Comparison of ENCODE assay signal across 1 cellular context in the genomic region with DNA sequence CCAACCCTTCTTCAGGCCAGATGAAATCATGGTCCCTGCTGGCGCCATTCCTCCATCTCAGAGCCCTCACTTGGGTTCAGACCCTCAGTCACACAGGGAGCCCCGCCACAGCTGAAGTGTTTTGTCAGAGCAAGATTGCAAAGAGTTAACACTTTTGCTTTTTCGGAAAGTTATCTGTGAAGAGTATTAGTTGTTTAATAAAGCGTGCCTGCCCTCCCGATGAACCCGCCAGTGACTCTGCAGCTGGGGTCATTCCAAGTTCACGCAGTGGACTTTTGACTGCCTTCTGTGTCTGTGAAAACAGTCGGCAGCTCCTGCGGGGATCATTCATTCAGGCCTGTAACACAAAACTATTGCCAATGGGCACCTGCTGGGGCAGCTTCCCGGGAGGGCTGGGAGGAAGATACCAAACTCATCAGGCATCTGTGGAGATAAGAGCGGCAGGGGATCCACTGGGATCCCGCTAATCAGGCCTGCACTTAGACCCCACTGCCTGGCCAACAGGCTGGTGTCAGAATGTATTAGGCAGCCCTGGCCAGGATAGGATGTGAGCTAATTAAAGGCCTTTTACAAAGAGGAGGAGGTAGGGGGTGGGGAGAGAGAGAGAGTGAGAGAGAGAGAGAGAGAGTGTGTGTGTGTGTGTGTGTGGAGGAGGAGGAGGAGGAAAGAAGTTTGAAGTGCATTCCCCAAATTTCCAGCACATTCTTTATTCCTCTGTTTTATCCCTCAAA.
A peak's percentile ranks its signal among the peaks of the same experiment; 100 is the strongest.
TF ChIP-seq lines count a peak whose summit lies in the region.

No MANE protein-coding gene starts in this region.

TF ChIP-seq in K562, 482 proteins besides CTCF, POLR2A, EP300 and RAD21 (continued from another document):
- TF ChIP-seq RREB1 (CRISPR knock-in tag; IDR thresholded peaks at IDR 0.05): no peak
- no peak for TF ChIP-seq HMG20B (CRISPR knock-in tag; IDR thresholded peaks at IDR 0.05)
- TF ChIP-seq NCOR1 (IDR thresholded peaks at IDR 0.05): peak; percentile 76
- TF ChIP-seq, protein P1, sequence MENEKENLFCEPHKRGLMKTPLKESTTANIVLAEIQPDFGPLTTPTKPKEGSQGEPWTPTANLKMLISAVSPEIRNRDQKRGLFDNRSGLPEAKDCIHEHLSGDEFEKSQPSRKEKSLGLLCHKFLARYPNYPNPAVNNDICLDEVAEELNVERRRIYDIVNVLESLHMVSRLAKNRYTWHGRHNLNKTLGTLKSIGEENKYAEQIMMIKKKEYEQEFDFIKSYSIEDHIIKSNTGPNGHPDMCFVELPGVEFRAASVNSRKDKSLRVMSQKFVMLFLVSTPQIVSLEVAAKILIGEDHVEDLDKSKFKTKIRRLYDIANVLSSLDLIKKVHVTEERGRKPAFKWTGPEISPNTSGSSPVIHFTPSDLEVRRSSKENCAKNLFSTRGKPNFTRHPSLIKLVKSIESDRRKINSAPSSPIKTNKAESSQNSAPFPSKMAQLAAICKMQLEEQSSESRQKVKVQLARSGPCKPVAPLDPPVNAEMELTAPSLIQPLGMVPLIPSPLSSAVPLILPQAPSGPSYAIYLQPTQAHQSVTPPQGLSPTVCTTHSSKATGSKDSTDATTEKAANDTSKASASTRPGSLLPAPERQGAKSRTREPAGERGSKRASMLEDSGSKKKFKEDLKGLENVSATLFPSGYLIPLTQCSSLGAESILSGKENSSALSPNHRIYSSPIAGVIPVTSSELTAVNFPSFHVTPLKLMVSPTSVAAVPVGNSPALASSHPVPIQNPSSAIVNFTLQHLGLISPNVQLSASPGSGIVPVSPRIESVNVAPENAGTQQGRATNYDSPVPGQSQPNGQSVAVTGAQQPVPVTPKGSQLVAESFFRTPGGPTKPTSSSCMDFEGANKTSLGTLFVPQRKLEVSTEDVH (IDR thresholded peaks at IDR 0.05; ENCODE audit: low read depth, partially characterized antibody): peak; percentile 80
- TF ChIP-seq SRSF1 (IDR thresholded peaks at IDR 0.05; ENCODE audit: low read depth, low read length): no peak
- TF ChIP-seq POU5F1 (IDR thresholded peaks at IDR 0.05; ENCODE audit: borderline replicate concordance, low read depth, low read length, partially characterized antibody): no peak
- no peak for TF ChIP-seq PPARD (CRISPR knock-in tag; IDR thresholded peaks at IDR 0.05)
- TF ChIP-seq SNIP1 (IDR thresholded peaks at IDR 0.05; ENCODE audit: low read depth): no peak
- peak; percentile 60 for TF ChIP-seq ZNF583 (CRISPR knock-in tag; IDR thresholded peaks at IDR 0.05)
- no peak for TF ChIP-seq ZBTB7A (IDR thresholded peaks at IDR 0.05; ENCODE audit: borderline replicate concordance, control insufficient read depth, low read depth, low read length)
- 0 out of 2 replicates have a peak, but pooled peaks have one; percentile 19 for TF ChIP-seq FOSL1 (tag; conservative IDR thresholded peaks at IDR 0.05)
- no peak for TF ChIP-seq ZNF277 (CRISPR knock-in tag; IDR thresholded peaks at IDR 0.05; ENCODE audit: borderline replicate concordance)
- TF ChIP-seq NELFE (IDR thresholded peaks at IDR 0.05; ENCODE audit: insufficient read depth, insufficient read length): no peak
- no peak for TF ChIP-seq MCM3 (IDR thresholded peaks at IDR 0.05)
- TF ChIP-seq RHOXF2B (CRISPR knock-in tag; conservative IDR thresholded peaks at IDR 0.05): no peak
- TF ChIP-seq RBM17 (IDR thresholded peaks at IDR 0.05; ENCODE audit: borderline replicate concordance, low read depth, low read length): no peak
- TF ChIP-seq LARP7 (IDR thresholded peaks at IDR 0.05): peak; percentile 99
- TF ChIP-seq TRIM24 (IDR thresholded peaks at IDR 0.05): peak; percentile 70 to 73
- TF ChIP-seq POLR2G (IDR thresholded peaks at IDR 0.05; ENCODE audit: low read depth, low read length): no peak
- TF ChIP-seq CAMTA2 (CRISPR knock-in tag; conservative IDR thresholded peaks at IDR 0.05): no peak
- 0 out of 3 replicates have a peak, but pooled peaks of 1 of the 2 experiments have one; percentile 11 for TF ChIP-seq CBX3 (IDR thresholded peaks at IDR 0.05; ENCODE audit: borderline replicate concordance in 1 of 2, low read length in 2 of 2)
- no peak; the same call in 1 of the 2 replicates for TF ChIP-seq ZNF707 (CRISPR knock-in tag; conservative IDR thresholded peaks at IDR 0.05)
- no peak for TF ChIP-seq CBX2 (IDR thresholded peaks at IDR 0.05; ENCODE audit: insufficient read depth, low read length, poor library complexity, severe bottlenecking)
- peak; percentile 40; the same call in 1 of the 2 replicates for TF ChIP-seq FOXM1 (IDR thresholded peaks at IDR 0.05; ENCODE audit: low read depth)
- TF ChIP-seq FOXM1 (CRISPR knock-in tag; IDR thresholded peaks at IDR 0.05; ENCODE audit: low read depth): no peak
- no peak for TF ChIP-seq FOS (IDR thresholded peaks at IDR 0.05; ENCODE audit: extremely low read depth, insufficient read length)
- no peak for TF ChIP-seq CCNT2 (IDR thresholded peaks at IDR 0.05; ENCODE audit: borderline replicate concordance, extremely low read depth, insufficient read length, low read depth, low read length)
- TF ChIP-seq SMAD3 (CRISPR knock-in tag; conservative IDR thresholded peaks at IDR 0.05): no peak
